19 cellular contexts compared by ENCODE assay signal in the genomic region with DNA sequence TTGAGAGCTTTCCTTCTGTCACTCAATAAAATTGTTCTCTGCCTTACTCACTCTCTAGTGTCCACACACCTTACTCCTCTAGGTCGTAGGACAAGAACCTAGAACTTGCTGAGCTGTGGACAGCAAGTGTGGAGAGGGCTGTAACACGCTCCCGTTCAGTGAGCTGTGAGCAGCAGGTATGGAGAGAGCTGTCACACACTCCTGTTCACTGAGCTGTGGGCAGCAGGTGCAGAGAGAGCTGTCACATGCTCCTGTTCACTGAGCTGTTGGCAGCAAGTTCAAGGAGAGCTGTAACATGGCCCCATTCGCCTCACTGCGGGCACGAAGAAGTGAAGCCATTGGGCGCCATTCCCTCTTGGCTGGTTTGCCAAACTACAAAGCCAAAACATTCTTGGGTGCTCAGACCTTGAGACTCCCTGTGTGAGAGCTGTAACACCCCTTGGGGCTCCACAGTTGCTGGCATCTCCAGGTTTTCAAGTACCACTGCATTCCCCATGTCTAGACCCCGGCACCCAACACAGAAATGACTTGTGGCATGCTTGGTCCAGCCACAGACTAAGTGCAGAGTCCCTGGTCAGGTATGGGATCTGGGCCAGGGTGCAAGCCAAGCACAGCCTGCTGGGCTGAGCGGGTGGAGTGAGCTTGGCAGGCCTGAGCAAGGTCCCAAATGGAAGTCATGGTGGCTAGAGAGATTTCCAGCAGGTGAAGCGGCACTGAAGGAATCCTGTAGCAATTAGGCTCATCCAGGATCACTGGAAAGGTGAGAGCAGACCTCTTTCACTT.
DNase-seq lines count a peak whose midpoint lies in the region; ATAC-seq, FAIRE-seq and TF ChIP-seq lines count a peak whose summit lies in the region.
"Had no signal": no experiment of that assay in that cellular context is flagged by ENCODE, and none has a peak within 500 bp of the region (broad histone marks: within the 10 kb centered on the region; RNA-seq: fewer than 3 reads in every experiment).

No MANE protein-coding gene starts in this region.

- RAD21 ChIA-PET in GM12878 (lab: Charles Lee; ENCODE audit: unreplicated experiment): no interaction called here

- H3K9me3 Mint-ChIP-seq in naive thymus-derived CD4-positive, alpha-beta T cell: peaks cover 12 to 66% (median 18%) of the 10 kb centered on the region in 11 donors

- CTCF ChIA-PET in GM12878 (lab: Yijun Ruan, JAX): no interaction called here
- CTCF ChIA-PET in naive thymus-derived CD4-positive, alpha-beta T cell (lab: Charles Lee): no interaction called here
- CTCF ChIA-PET in HepG2 (lab: Yijun Ruan, JAX; ENCODE audit: low intra/inter-chr PET ratio, low total read pairs): no interaction called here

- POLR2A ChIA-PET in GM12878 (lab: Charles Lee): no interaction called here
- POLR2A ChIA-PET in naive thymus-derived CD4-positive, alpha-beta T cell (lab: Charles Lee): no interaction called here
- POLR2A ChIA-PET in HepG2 (lab: Yijun Ruan, JAX): no interaction called here

- TF ChIP-seq EP300 in GM12878 (IDR thresholded peaks at IDR 0.05; ENCODE audit: borderline replicate concordance in 1 of 2, control insufficient read depth in 1 of 2, low read depth in 2 of 2, low read length in 2 of 2) (no peak), HepG2 (IDR thresholded peaks at IDR 0.05; ENCODE audit: low read depth in 2 of 2, low read length in 2 of 2) (no peak), HepG2 (CRISPR knock-in tag; IDR thresholded peaks at IDR 0.05; ENCODE audit: borderline replicate concordance) (no peak)

- DNase-seq in Right ventricle myocardium superior: peak; percentile 24
- no peak for DNase-seq in right atrium auricular region (ENCODE audit: low spot score)
- no peak for DNase-seq in GM12878 (ENCODE audit: low read depth, low spot score)
- peak; percentile 25 to 39 for DNase-seq in psoas muscle
- no peak for DNase-seq in GOT3 (lab: John Stamatoyannopoulos, UW)
- no peak for DNase-seq in naive thymus-derived CD4-positive, alpha-beta T cell
- no peak for DNase-seq in HepG2 (ENCODE audit: low spot score)
- DNase-seq: C1 segment of cervical spinal cord; CD4-positive, alpha-beta T cell; DMS153; GF-D8 had no signal

- TF ChIP-seq POLR2A in GM12878 (IDR thresholded peaks at IDR 0.05; ENCODE audit: low read depth, low read length): no peak
- no peak for TF ChIP-seq POLR2A in HepG2 (IDR thresholded peaks at IDR 0.05; ENCODE audit: insufficient read depth in 1 of 2, low read depth in 2 of 2, low read length in 2 of 2)

- H3K4me1 ChIP-seq in right atrium auricular region: no peaks in the 10 kb centered on the region
- peaks cover 12% of the 10 kb centered on the region for H3K4me1 ChIP-seq in GM12878 (ENCODE audit: control insufficient read depth, insufficient read depth, low read length)
- no peaks in the 10 kb centered on the region for H3K4me1 ChIP-seq in psoas muscle
- no peaks in the 10 kb centered on the region for H3K4me1 ChIP-seq in naive thymus-derived CD4-positive, alpha-beta T cell (ENCODE audit: control insufficient read depth in 2 of 2, insufficient read depth in 2 of 2, low read length in 2 of 2)
- H3K4me1 ChIP-seq in HepG2 (ENCODE audit: insufficient read depth, low read length): no peaks in the 10 kb centered on the region
- H3K4me1 ChIP-seq: HAP-1 had no signal

- H3K4me3 ChIP-seq in right atrium auricular region: no peak overlapping the region
- no peak overlapping the region for H3K4me3 ChIP-seq in GM12878
- no peak overlapping the region for H3K4me3 ChIP-seq in psoas muscle
- no peak overlapping the region for H3K4me3 ChIP-seq in naive thymus-derived CD4-positive, alpha-beta T cell (ENCODE audit: low read length)
- H3K4me3 ChIP-seq in HepG2 (replicated peaks in 1 of 3; ENCODE audit: insufficient read depth in 1 of 3, low read depth in 2 of 3, low read length in 3 of 3): no peak overlapping the region
- H3K4me3 ChIP-seq: HAP-1 had no signal

- FAIRE-seq in GM12878 (lab: Jason Lieb, UNC): no peak
- FAIRE-seq in HepG2 (lab: Jason Lieb, UNC): no peak
- FAIRE-seq: A204.1, GM12892, GM19239, H1, HTR-8/SVneo had no signal

- TF ChIP-seq CTCF in right atrium auricular region (IDR thresholded peaks at IDR 0.05): no peak
- no peak for TF ChIP-seq CTCF in GM12878 (IDR thresholded peaks at IDR 0.05 in 2 of 3, conservative IDR thresholded peaks at IDR 0.05 in 1 of 3; ENCODE audit: control insufficient read depth in 2 of 3, extremely low read depth in 1 of 3, insufficient read depth in 1 of 3, low read depth in 3 of 3, low read length in 3 of 3)
- no peak for TF ChIP-seq CTCF in psoas muscle (IDR thresholded peaks at IDR 0.05)
- no peak for TF ChIP-seq CTCF in HepG2 (CRISPR knock-in tag; IDR thresholded peaks at IDR 0.05)

- H3K9me3 ChIP-seq in right atrium auricular region (peaks cover 0 to 29% of the 10 kb centered on the region in 2 donors), GM12878 (replicated peaks; ENCODE audit: control insufficient read depth, insufficient read depth, low read length) (no peaks in the 10 kb centered on the region), psoas muscle (peaks cover 8% of the 10 kb centered on the region), HepG2 (ENCODE audit: low read length) (peaks cover 94% of the 10 kb centered on the region)
- peaks cover 0 to 16% (median 0%) of the 10 kb centered on the region in 3 experiments for H3K9me3 ChIP-seq in naive thymus-derived CD4-positive, alpha-beta T cell (ENCODE audit: control insufficient read depth in 2 of 3, low read length in 3 of 3)
- H3K9me3 ChIP-seq: HAP-1 had no signal

- H3K4me1 Mint-ChIP-seq in naive thymus-derived CD4-positive, alpha-beta T cell: peaks cover 0 to 5% (median 0%) of the 10 kb centered on the region in 7 donors
- H3K4me1 Mint-ChIP-seq: B cell had no signal

- H3K27me3 ChIP-seq in right atrium auricular region (no peaks in the 10 kb centered on the region), GM12878 (replicated peaks in 1 of 2; ENCODE audit: control insufficient read depth in 2 of 2, insufficient read depth in 2 of 2, low read length in 1 of 2) (no peaks in the 10 kb centered on the region), psoas muscle (ENCODE audit: insufficient read depth in 3 of 3, low read length in 2 of 3) (no peaks in the 10 kb centered on the region), HepG2 (ENCODE audit: control insufficient read depth in 1 of 2, insufficient read depth in 2 of 2, low read length in 2 of 2) (no peaks in the 10 kb centered on the region)
- no peaks in the 10 kb centered on the region for H3K27me3 ChIP-seq in naive thymus-derived CD4-positive, alpha-beta T cell (ENCODE audit: control insufficient read depth in 2 of 2, insufficient read depth in 2 of 2, low read length in 2 of 2)

- H3K27ac Mint-ChIP-seq in naive thymus-derived CD4-positive, alpha-beta T cell: no peak overlapping the region
- H3K27ac Mint-ChIP-seq: B cell; CD4-positive, alpha-beta T cell had no signal

- SMC1A ChIA-PET in GM12878 (lab: Charles Lee; ENCODE audit: uncharacterized antibody, unreplicated experiment): interaction anchor here (0.8 kb wide), 1 partner anchor 60 kb away, joined by 3 read pairs; no protein-coding TSS in a partner anchor

- ATAC-seq in Right ventricle myocardium superior (ENCODE audit: poor library complexity): peak; percentile 39
- ATAC-seq in GM18868 (IDR thresholded peaks at IDR 0.05; ENCODE audit: unreplicated experiment): peak; percentile 42
- peak; percentile 19 for ATAC-seq in GM12878
- ATAC-seq in psoas muscle: peak in 3 of 4 donors; percentile 54 to 96 (median 89)
- no peak for ATAC-seq in naive thymus-derived CD4-positive, alpha-beta T cell
- no peak for ATAC-seq in HepG2

- in situ Hi-C loops in GM12878 (cut with MboI) (no loop called here), HepG2 (cut with HindIII; ENCODE audit: extremely low pct_ligation_motif_present, low pct_unique_long_range_greater_than_20kb) (no loop called here)

- H3K36me3 Mint-ChIP-seq in naive thymus-derived CD4-positive, alpha-beta T cell: peaks cover 0 to 10% (median 0%) of the 10 kb centered on the region in 5 donors

- intact Hi-C loops in Right ventricle myocardium superior (cut with DNase I): no loop called here
- intact Hi-C loops in GM12878 (cut with micrococcal nuclease; ENCODE audit: unreplicated experiment): loop anchor here (5.0 kb wide), 1 partner anchor 48 kb away; no protein-coding TSS in a partner anchor
- intact Hi-C loops in psoas muscle (cut with DNase I): no loop called here
- intact Hi-C loops in naive thymus-derived CD4-positive, alpha-beta T cell (cut with micrococcal nuclease): no loop called here
- intact Hi-C loops in HepG2 (cut with micrococcal nuclease; ENCODE audit: unreplicated experiment): no loop called here

- H3K36me3 ChIP-seq in right atrium auricular region (no peaks in the 10 kb centered on the region), GM12878 (ENCODE audit: control insufficient read depth in 2 of 2, insufficient read depth in 2 of 2, low read length in 1 of 2) (no peaks in the 10 kb centered on the region), psoas muscle (ENCODE audit: insufficient read depth in 1 of 2, low read depth in 1 of 2) (no peaks in the 10 kb centered on the region), HepG2 (replicated peaks in 1 of 2; ENCODE audit: control insufficient read depth in 1 of 2, insufficient read depth in 2 of 2, low read length in 2 of 2) (no peaks in the 10 kb centered on the region)
- H3K36me3 ChIP-seq in naive thymus-derived CD4-positive, alpha-beta T cell (ENCODE audit: control insufficient read depth in 2 of 3, insufficient read depth in 3 of 3, low read length in 3 of 3): no peaks in the 10 kb centered on the region
- H3K36me3 ChIP-seq: HAP-1 had no signal

- BruUV-seq in GM12878 (replicated peaks; lab: Mats Ljungman, UMichigan): no TSS peak
- BruUV-seq in HepG2 (replicated peaks; lab: Mats Ljungman, UMichigan): no TSS peak

- H3K4me2 ChIP-seq in GM12878 (ENCODE audit: control insufficient read depth, insufficient read depth): no peak overlapping the region
- no peak overlapping the region for H3K4me2 ChIP-seq in HepG2 (ENCODE audit: low read depth, low read length)

- no peaks in the 10 kb centered on the region for H3K27me3 Mint-ChIP-seq in naive thymus-derived CD4-positive, alpha-beta T cell
- H3K27me3 Mint-ChIP-seq: B cell; CD4-positive, alpha-beta T cell had no signal

- H3K79me2 ChIP-seq in GM12878 (ENCODE audit: control insufficient read depth, insufficient read depth, low read length) (no peaks in the 10 kb centered on the region), HepG2 (ENCODE audit: insufficient read depth, low read length) (no peaks in the 10 kb centered on the region)

- H3K27ac ChIP-seq in right atrium auricular region (no peak overlapping the region), GM12878 (ENCODE audit: control insufficient read depth, insufficient read depth) (peak overlapping the region; percentile 18; the same call in 1 of the 2 replicates), psoas muscle (no peak overlapping the region), HepG2 (ENCODE audit: extremely low read length, insufficient read depth, low read length) (no peak overlapping the region)
- H3K27ac ChIP-seq in naive thymus-derived CD4-positive, alpha-beta T cell (ENCODE audit: low read depth, low read length): no peak overlapping the region

- TF ChIP-seq RAD21 in GM12878 (IDR thresholded peaks at IDR 0.05; ENCODE audit: insufficient read depth, low read depth, low read length) (no peak), HepG2 (CRISPR knock-in tag; IDR thresholded peaks at IDR 0.05) (no peak)

- H2AFZ ChIP-seq in GM12878 (ENCODE audit: control insufficient read depth, low read depth, low read length) (peak overlapping the region; percentile 33; the same call in 1 of the 2 replicates), HepG2 (ENCODE audit: low read length) (no peak overlapping the region)

- H4K20me1 ChIP-seq in GM12878 (ENCODE audit: control insufficient read depth, insufficient read depth): no peaks in the 10 kb centered on the region
- H4K20me1 ChIP-seq in HepG2 (ENCODE audit: insufficient read depth, low read length): no peaks in the 10 kb centered on the region

- H3K9ac ChIP-seq in GM12878 (ENCODE audit: control insufficient read depth, insufficient read depth, low read length) (no peak overlapping the region), HepG2 (ENCODE audit: insufficient read depth, low read depth, low read length) (no peak overlapping the region)

- WGBS in GM12878 (ENCODE audit: insufficient coverage, insufficient replicate concordance, low lambda C conversion rate, missing lambda C conversion rate): 62% methylated on average over 10 of the region's 10 CpGs
- 69 to 77% (median 70%) methylated on average over 10 of the region's 10 CpGs for WGBS in psoas muscle, 3 donors
- 10% methylated on average over 10 of the region's 10 CpGs for WGBS in HepG2 (ENCODE audit: low lambda C conversion rate)

- H3K4me3 Mint-ChIP-seq in naive thymus-derived CD4-positive, alpha-beta T cell: no peak overlapping the region
- H3K4me3 Mint-ChIP-seq: B cell; CD4-positive, alpha-beta T cell had no signal

Comparison
In these comparisons a context has a peak if more than half of its experiments do, and no peak if none do; other contexts are left out.
1. DNase-seq: peak in Right ventricle myocardium superior (single experiment) and psoas muscle (2 of 2); none in right atrium auricular region (single experiment), GM12878 (single experiment), GOT3 (single experiment), naive thymus-derived CD4-positive, alpha-beta T cell (0 of 9) and HepG2 (single experiment).
2. ATAC-seq: peak in Right ventricle myocardium superior (single experiment), GM18868 (single experiment), GM12878 (single experiment) and psoas muscle (3 of 4); none in naive thymus-derived CD4-positive, alpha-beta T cell (single experiment) and HepG2 (single experiment).